15 cellular contexts compared by ENCODE assay signal in genomic region chr2:160223560-160223959, GRCh38. TPM values are rescaled to one million over a fixed set of nuclear protein-coding genes. Genes with fewer than 3 reads are reported as not detected.
DNase-seq lines count a peak whose midpoint lies in the region; ATAC-seq, FAIRE-seq and TF ChIP-seq lines count a peak whose summit lies in the region.
"Had no signal": no experiment of that assay in that cellular context is flagged by ENCODE, and none has a peak within 500 bp of the region (broad histone marks: within the 10 kb centered on the region; RNA-seq: fewer than 3 reads in every experiment).

No MANE protein-coding gene starts in this region.

- ATAC-seq in HepG2 = no peak
- no peak for ATAC-seq in right lobe of liver
- no peak for ATAC-seq in left lung
- ATAC-seq in upper lobe of right lung = no peak
- ATAC-seq: heart left ventricle had no signal

- H3K4me1 ChIP-seq in HepG2 (ENCODE audit: insufficient read depth, low read length) (peaks cover 51% of the 10 kb centered on the region), right lobe of liver (peaks cover 0 to 11% (median 0%) of the 10 kb centered on the region in 4 donors), left lung (peaks cover 12 to 19% of the 10 kb centered on the region in 2 donors), upper lobe of right lung (peaks cover 39% of the 10 kb centered on the region)

- intact Hi-C loops in HepG2 (cut with micrococcal nuclease; ENCODE audit: unreplicated experiment) (no loop called here), right lobe of liver (cut with DNase I) (no loop called here), left lung (cut with DNase I) (no loop called here), upper lobe of right lung (cut with DNase I) (no loop called here)
- intact Hi-C loops in activated T-helper 2 cell treated with anti-CD3 and anti-CD28 coated beads, Interferon-gamma antibody, Interleukin-2, Interleukin-4, amounts not matched to agents 10 μg/mL and 5 μg/mL and 100 μg/mL, durations not matched to agents 14 hours and 24 hours and 36 hours (cut with micrococcal nuclease) = loop anchor here (5.0 to 10.0 kb wide), 7 partner anchors 124 to 1731 kb away; partner anchors contain the start of gene LY75

- TF ChIP-seq EP300 in HepG2 (IDR thresholded peaks at IDR 0.05; ENCODE audit: low read depth in 2 of 2, low read length in 2 of 2) (no peak), HepG2 (CRISPR knock-in tag; IDR thresholded peaks at IDR 0.05; ENCODE audit: borderline replicate concordance) (no peak)

- no peak overlapping the region for H3K4me3 Mint-ChIP-seq in activated T-helper 2 cell treated with anti-CD3 and anti-CD28 coated beads, Interferon-gamma antibody, Interleukin-2, Interleukin-4, amounts not matched to agents 10 μg/mL and 5 μg/mL and 100 μg/mL, durations not matched to agents 14 hours and 24 hours and 36 hours (ENCODE audit: low read depth)
- no peak overlapping the region for H3K4me3 Mint-ChIP-seq in immature natural killer cell

- CTCF ChIA-PET in HepG2 (lab: Yijun Ruan, JAX; ENCODE audit: low intra/inter-chr PET ratio, low total read pairs) = no interaction called here

- FAIRE-seq in HepG2 (lab: Jason Lieb, UNC) = peak; percentile 23

- TF ChIP-seq RAD21 in HepG2 (CRISPR knock-in tag; IDR thresholded peaks at IDR 0.05) = no peak

- no peak for TF ChIP-seq POLR2A in HepG2 (IDR thresholded peaks at IDR 0.05; ENCODE audit: insufficient read depth in 1 of 2, low read depth in 2 of 2, low read length in 2 of 2)
- TF ChIP-seq POLR2A in right lobe of liver (IDR thresholded peaks at IDR 0.05) = no peak

- H3K36me3 ChIP-seq in HepG2 (replicated peaks in 1 of 2; ENCODE audit: control insufficient read depth in 1 of 2, insufficient read depth in 2 of 2, low read length in 2 of 2) (no peaks in the 10 kb centered on the region), right lobe of liver (no peaks in the 10 kb centered on the region), left lung (no peaks in the 10 kb centered on the region), upper lobe of right lung (no peaks in the 10 kb centered on the region)
- H3K36me3 ChIP-seq: ascending aorta, heart left ventricle, left ventricle myocardium inferior had no signal

- no TSS peak for BruUV-seq in HepG2 (replicated peaks; lab: Mats Ljungman, UMichigan)

- no peaks in the 10 kb centered on the region for H4K20me1 ChIP-seq in HepG2 (ENCODE audit: insufficient read depth, low read length)

- H3K4me1 Mint-ChIP-seq in activated T-helper 2 cell treated with anti-CD3 and anti-CD28 coated beads, Interferon-gamma antibody, Interleukin-2, Interleukin-4, amounts not matched to agents 10 μg/mL and 5 μg/mL and 100 μg/mL, durations not matched to agents 14 hours and 24 hours and 36 hours (ENCODE audit: low read depth) = peaks cover 45% of the 10 kb centered on the region
- H3K4me1 Mint-ChIP-seq in immature natural killer cell = no peaks in the 10 kb centered on the region

- peaks cover 10% of the 10 kb centered on the region for H3K27me3 Mint-ChIP-seq in activated T-helper 2 cell treated with anti-CD3 and anti-CD28 coated beads, Interferon-gamma antibody, Interleukin-2, Interleukin-4, amounts not matched to agents 10 μg/mL and 5 μg/mL and 100 μg/mL, durations not matched to agents 14 hours and 24 hours and 36 hours (ENCODE audit: low read depth)
- peaks cover 0 to 3% (median 2%) of the 10 kb centered on the region in 3 donors for H3K27me3 Mint-ChIP-seq in immature natural killer cell (ENCODE audit: low read depth in 3 of 3)

- peak overlapping the region; percentile 76 for H3K27ac Mint-ChIP-seq in activated T-helper 2 cell treated with anti-CD3 and anti-CD28 coated beads, Interferon-gamma antibody, Interleukin-2, Interleukin-4, amounts not matched to agents 10 μg/mL and 5 μg/mL and 100 μg/mL, durations not matched to agents 14 hours and 24 hours and 36 hours
- H3K27ac Mint-ChIP-seq in immature natural killer cell = no peak overlapping the region

- no peak overlapping the region for H2AFZ ChIP-seq in HepG2 (ENCODE audit: low read length)

- no peaks in the 10 kb centered on the region for H3K9me3 Mint-ChIP-seq in activated T-helper 2 cell treated with anti-CD3 and anti-CD28 coated beads, Interferon-gamma antibody, Interleukin-2, Interleukin-4, amounts not matched to agents 10 μg/mL and 5 μg/mL and 100 μg/mL, durations not matched to agents 14 hours and 24 hours and 36 hours
- H3K9me3 Mint-ChIP-seq in immature natural killer cell = no peaks in the 10 kb centered on the region

- H3K27ac ChIP-seq in HepG2 (ENCODE audit: extremely low read length, insufficient read depth, low read length) = no peak overlapping the region
- H3K27ac ChIP-seq in right lobe of liver = no peak overlapping the region
- H3K27ac ChIP-seq in left lung = peak overlapping the region; percentile 38 to 80
- peak overlapping the region; percentile 9 for H3K27ac ChIP-seq in upper lobe of right lung
- H3K27ac ChIP-seq: ascending aorta had no signal

- H3K4me3 ChIP-seq in HepG2 (replicated peaks in 1 of 3; ENCODE audit: insufficient read depth in 1 of 3, low read depth in 2 of 3, low read length in 3 of 3) (no peak overlapping the region), right lobe of liver (no peak overlapping the region), left lung (no peak overlapping the region), upper lobe of right lung (no peak overlapping the region)
- H3K4me3 ChIP-seq: ascending aorta, heart left ventricle, left ventricle myocardium inferior had no signal

- H3K79me2 ChIP-seq in HepG2 (ENCODE audit: insufficient read depth, low read length) = no peaks in the 10 kb centered on the region

- no peak overlapping the region for H3K9ac ChIP-seq in HepG2 (ENCODE audit: insufficient read depth, low read depth, low read length)

- DNase-seq in HepG2 (ENCODE audit: low spot score) (no peak), right lobe of liver (no peak), left lung (no peak), upper lobe of right lung (no peak), immature natural killer cell (no peak), T1000 (lab: John Stamatoyannopoulos, UW) (no peak)
- DNase-seq in activated T-helper 2 cell treated with anti-CD3 and anti-CD28 coated beads, Interferon-gamma antibody, Interleukin-2, Interleukin-4, amounts not matched to agents 10 μg/mL and 5 μg/mL and 100 μg/mL, durations not matched to agents 14 hours and 24 hours and 36 hours (ENCODE audit: low spot score) = no peak
- DNase-seq in stimulated activated CD4-positive, alpha-beta T cell treated with anti-CD3 and anti-CD28 coated beads, Interleukin-4, amount 100 ng/mL, for 24 hours = no peak
- DNase-seq: activated CD8-positive, alpha-beta memory T cell treated with anti-CD3 and anti-CD28 coated beads, Interleukin-2, amount 50 U/mL, for 4 hours; AML-193; heart left ventricle; left ventricle myocardium inferior; stimulated activated CD8-positive, alpha-beta memory T cell treated with anti-CD3 and anti-CD28 coated beads, Interleukin-4, amount 100 ng/mL, for 48 hours had no signal

- H3K36me3 Mint-ChIP-seq in activated T-helper 2 cell treated with anti-CD3 and anti-CD28 coated beads, Interferon-gamma antibody, Interleukin-2, Interleukin-4, amounts not matched to agents 10 μg/mL and 5 μg/mL and 100 μg/mL, durations not matched to agents 14 hours and 24 hours and 36 hours (ENCODE audit: low read depth) = no peaks in the 10 kb centered on the region
- H3K36me3 Mint-ChIP-seq in immature natural killer cell = no peaks in the 10 kb centered on the region

- H3K27me3 ChIP-seq in HepG2 (ENCODE audit: control insufficient read depth in 1 of 2, insufficient read depth in 2 of 2, low read length in 2 of 2) (no peaks in the 10 kb centered on the region), right lobe of liver (no peaks in the 10 kb centered on the region), left lung (no peaks in the 10 kb centered on the region), upper lobe of right lung (no peaks in the 10 kb centered on the region)
- H3K27me3 ChIP-seq: ascending aorta, heart left ventricle had no signal

- 42% methylated on average over 3 of the region's 3 CpGs for WGBS in HepG2 (ENCODE audit: low lambda C conversion rate)
- WGBS in right lobe of liver (ENCODE audit: insufficient coverage, low coverage, low lambda C conversion rate, missing lambda C conversion rate) = 89% methylated on average over 2 of the region's 3 CpGs

- TF ChIP-seq CTCF in HepG2 (CRISPR knock-in tag; IDR thresholded peaks at IDR 0.05) = no peak
- TF ChIP-seq CTCF in right lobe of liver (IDR thresholded peaks at IDR 0.05) = no peak
- TF ChIP-seq CTCF in left lung (IDR thresholded peaks at IDR 0.05) = no peak
- TF ChIP-seq CTCF in upper lobe of right lung (IDR thresholded peaks at IDR 0.05) = no peak

- POLR2A ChIA-PET in HepG2 (lab: Yijun Ruan, JAX) = interaction anchor here (1.1 kb wide), 1 partner anchor 16 kb away, joined by 4 read pairs; no protein-coding TSS in a partner anchor

- in situ Hi-C loops in HepG2 (cut with HindIII; ENCODE audit: extremely low pct_ligation_motif_present, low pct_unique_long_range_greater_than_20kb) = no loop called here

- H3K9me3 ChIP-seq in HepG2 (ENCODE audit: low read length) (no peaks in the 10 kb centered on the region), right lobe of liver (no peaks in the 10 kb centered on the region), left lung (no peaks in the 10 kb centered on the region), upper lobe of right lung (no peaks in the 10 kb centered on the region)
- H3K9me3 ChIP-seq: ascending aorta, heart left ventricle, left ventricle myocardium inferior had no signal

- H3K4me2 ChIP-seq in HepG2 (ENCODE audit: low read depth, low read length) = peak overlapping the region; percentile 64; the same call in 1 of the 2 replicates

RNA-seq across cellular contexts. Expression of gene ITGB6, which starts 23.5 kb away (rescaled TPM):
- total RNA-seq in HepG2 (2016; rRNA removed; fragmentation: Illumina TruSeq; extraction: Trizol) = not detected in 2 replicates
- not detected in 2 replicates for total RNA-seq in HepG2 (2016; cell fraction: cytosol; rRNA removed; fragmentation: Illumina TruSeq; extraction: Trizol; ENCODE audit: low read depth)
- not detected in 2 replicates for total RNA-seq in HepG2 (2016; cell fraction: insoluble cytoplasmic fraction; rRNA removed; fragmentation: Illumina TruSeq; extraction: Trizol)
- total RNA-seq in HepG2 (2016; cell fraction: membrane; rRNA removed; fragmentation: Illumina TruSeq; extraction: Trizol) = not detected in 2 replicates
- total RNA-seq in HepG2 (2016; cell fraction: nucleus; rRNA removed; fragmentation: Illumina TruSeq; extraction: Trizol) = not detected in 2 replicates
- polyA plus RNA-seq in HepG2 (2011; rRNA removed) = not detected in 2 replicates
- not detected in 2 replicates for polyA plus RNA-seq in HepG2 (2011; cell fraction: cytosol; rRNA removed)
- not detected in 2 replicates for polyA plus RNA-seq in HepG2 (2011; cell fraction: nucleus; rRNA removed)
- polyA plus RNA-seq in HepG2 (2012) = not detected in 2 replicates
- not detected in 2 replicates for polyA plus RNA-seq in HepG2 (2016; cell fraction: cytosol; fragmentation: Illumina TruSeq; extraction: Trizol; ENCODE audit: low read depth)
- not detected in 2 replicates for polyA plus RNA-seq in HepG2 (2016; cell fraction: insoluble cytoplasmic fraction; fragmentation: Illumina TruSeq; extraction: Trizol; ENCODE audit: low read depth)
- polyA plus RNA-seq in HepG2 (2016; cell fraction: membrane; fragmentation: Illumina TruSeq; extraction: Trizol; ENCODE audit: low read depth) = not detected in 2 replicates
- polyA plus RNA-seq in HepG2 (2016; cell fraction: nucleus; fragmentation: Illumina TruSeq; extraction: Trizol; ENCODE audit: insufficient read depth, low read depth) = not detected in 2 replicates
- polyA minus RNA-seq in HepG2 (2011; rRNA and poly(A)+ RNA removed; ENCODE audit: low replicate concordance) = 0.26 TPM in 1 of 2 replicates, not detected in the other
- polyA minus RNA-seq in HepG2 (2011; cell fraction: cytosol; rRNA and poly(A)+ RNA removed) = not detected in 2 replicates
- not detected in 2 replicates for polyA minus RNA-seq in HepG2 (2011; cell fraction: nucleus; rRNA and poly(A)+ RNA removed)
- under 1 TPM in 4 of 6 experiments, not detected in 2; 0.11 to 0.68 (median 0.44) TPM for total RNA-seq in right lobe of liver
- total RNA-seq in activated T-helper 2 cell treated with anti-CD3 and anti-CD28 coated beads, Interferon-gamma antibody, Interleukin-2, Interleukin-4, amounts not matched to agents 10 μg/mL and 5 μg/mL and 100 μg/mL, durations not matched to agents 14 hours and 24 hours and 36 hours = not detected in 2 replicates
- 100 to 1,000 TPM in 1 of 2 donors, 10 to 100 TPM in 1; 58.3 to 227 TPM for total RNA-seq in left lung
- 109 TPM for total RNA-seq in upper lobe of right lung
- polyA plus RNA-seq in immature natural killer cell = not detected
- total RNA-seq: ascending aorta, H4 had no signal

Comparison
In these comparisons a context has a peak if more than half of its experiments do, and no peak if none do; other contexts are left out.
1. H3K27ac ChIP-seq: peak in left lung (2 of 2) and upper lobe of right lung (single experiment); none in HepG2 (single experiment) and right lobe of liver (0 of 3).
2. RNA of gene ITGB6, which starts 23.5 kb away (total RNA-seq): 58.3 to 227 TPM in left lung and 109 TPM in upper lobe of right lung (single experiment); 0.11 to 0.68 TPM in right lobe of liver, not detected in HepG2 and not detected in activated T-helper 2 cell treated with anti-CD3 and anti-CD28 coated beads, Interferon-gamma antibody, Interleukin-2, Interleukin-4, amounts not matched to agents 10 μg/mL and 5 μg/mL and 100 μg/mL, durations not matched to agents 14 hours and 24 hours and 36 hours; every median in the first group is over 10 times any median in the second.